Comparison of ENCODE assay signal across 25 cellular contexts in genomic region chr21:43812957-43813730, GRCh38. TPM values are rescaled to one million over a fixed set of nuclear protein-coding genes. Genes with fewer than 3 reads are reported as not detected.
DNase-seq lines count a peak whose midpoint lies in the region; ATAC-seq and TF ChIP-seq lines count a peak whose summit lies in the region.
"Had no signal": no experiment of that assay in that cellular context is flagged by ENCODE, and none has a peak within 500 bp of the region (broad histone marks: within the 10 kb centered on the region; RNA-seq: fewer than 3 reads in every experiment).

No MANE protein-coding gene starts in this region.

- no peaks in the 10 kb centered on the region for H3K9me3 ChIP-seq in RWPE2 (ENCODE audit: severe bottlenecking)
- no peaks in the 10 kb centered on the region for H3K9me3 ChIP-seq in psoas muscle
- H3K9me3 ChIP-seq: gastroesophageal sphincter, mucosa of descending colon, testis had no signal

- H3K36me3 ChIP-seq in RWPE2 (ENCODE audit: low read depth) = no peaks in the 10 kb centered on the region
- H3K36me3 ChIP-seq in psoas muscle (ENCODE audit: insufficient read depth in 1 of 2, low read depth in 1 of 2) = no peaks in the 10 kb centered on the region

- H3K9me3 Mint-ChIP-seq in Calu3 (ENCODE audit: low read depth, unreplicated experiment) = no peaks in the 10 kb centered on the region
- no peaks in the 10 kb centered on the region for H3K9me3 Mint-ChIP-seq in activated naive CD4-positive, alpha-beta T cell treated with anti-CD3 and anti-CD28 coated beads, Interleukin-2, amount 10 ng/mL, durations not matched to agents 7 days and 5 days
- H3K9me3 Mint-ChIP-seq: activated CD8-positive, alpha-beta T cell treated with anti-CD3 and anti-CD28 coated beads for 36 hours; activated T-helper 17 cell treated with anti-CD3 and anti-CD28 coated beads, Interleukin-2, amount 50 U/mL, for 72 hours; brain; HFFc6; natural killer cell; T-helper 2 cell treated with Interferon-gamma antibody and Interleukin-4, amounts not matched to agents 5 μg/mL and 100 μg/mL, for 36 hours had no signal

- TF ChIP-seq CTCF in Calu3 (IDR thresholded peaks at IDR 0.05; ENCODE audit: unreplicated experiment) (no peak), RWPE2 (IDR thresholded peaks at IDR 0.05; ENCODE audit: poor library complexity, severe bottlenecking) (no peak), psoas muscle (IDR thresholded peaks at IDR 0.05) (no peak)

- 89 to 91% (median 90%) methylated on average over 16 to 20 of the region's 20 CpGs for WGBS in psoas muscle, 3 donors

- BruUV-seq in Calu3 (replicated peaks; lab: Mats Ljungman, UMichigan) = no TSS peak

- peaks cover 15% of the 10 kb centered on the region for H3K4me1 ChIP-seq in RWPE2 (ENCODE audit: insufficient read depth, poor library complexity, severe bottlenecking)
- H3K4me1 ChIP-seq in psoas muscle = peaks cover 19% of the 10 kb centered on the region

- H3K4me3 ChIP-seq in RWPE2 (ENCODE audit: severe bottlenecking) (no peak overlapping the region), skin epidermis (peak overlapping the region in 2 of 7 experiments; percentile 27 to 37), psoas muscle (no peak overlapping the region)
- H3K4me3 ChIP-seq: hepatocyte, lung, mucosa of descending colon, testis had no signal

- H3K27ac ChIP-seq in RWPE2 (ENCODE audit: poor library complexity, severe bottlenecking) (peak overlapping the region; percentile 32), epithelial cell of prostate (peak overlapping the region; percentile 72), skin epidermis (peak overlapping the region in 19 of 21 experiments; percentile 15 to 84 (median 75)), psoas muscle (no peak overlapping the region)
- H3K27ac ChIP-seq: gastroesophageal sphincter, hepatocyte, testis had no signal

- intact Hi-C loops in Calu3 (cut with micrococcal nuclease; ENCODE audit: unreplicated experiment) = no loop called here
- intact Hi-C loops in psoas muscle (cut with DNase I) = loop anchor here (5.0 to 10.0 kb wide), 4 partner anchors 52 to 124 kb away; partner anchors contain the start of gene AGPAT3 (in 1 of the 2)

- DNase-seq in Calu3 = no peak
- no peak for DNase-seq in RWPE2 (ENCODE audit: low spot score)
- DNase-seq in epithelial cell of prostate (ENCODE audit: low read depth, low spot score) = no peak
- DNase-seq in psoas muscle = no peak
- no peak for DNase-seq in activated naive CD4-positive, alpha-beta T cell treated with anti-CD3 and anti-CD28 coated beads, Interleukin-2, amount 10 ng/mL, durations not matched to agents 7 days and 5 days
- DNase-seq: activated CD4-positive, alpha-beta T cell treated with anti-CD3 and anti-CD28 coated beads for 36 hours; activated CD8-positive, alpha-beta T cell treated with anti-CD3 and anti-CD28 coated beads for 36 hours; activated naive CD4-positive, alpha-beta T cell treated with anti-CD3 and anti-CD28 coated beads, Interleukin-2, amount 50 U/mL, for 16 hours; cerebellar nuclear complex; COR-L47; HFFc6; natural killer cell; PC-3; stimulated activated naive CD4-positive, alpha-beta T cell; testis had no signal

- peak overlapping the region; percentile 31 for H3K4me3 Mint-ChIP-seq in Calu3 (ENCODE audit: low read depth, unreplicated experiment)
- no peak overlapping the region for H3K4me3 Mint-ChIP-seq in activated naive CD4-positive, alpha-beta T cell treated with anti-CD3 and anti-CD28 coated beads, Interleukin-2, amount 10 ng/mL, durations not matched to agents 7 days and 5 days
- H3K4me3 Mint-ChIP-seq: activated CD4-positive, alpha-beta T cell treated with anti-CD3 and anti-CD28 coated beads for 36 hours; activated CD8-positive, alpha-beta T cell treated with anti-CD3 and anti-CD28 coated beads for 36 hours; activated T-helper 17 cell treated with anti-CD3 and anti-CD28 coated beads, Interleukin-2, amount 50 U/mL, for 72 hours; brain; HFFc6; T-helper 2 cell treated with Interferon-gamma antibody and Interleukin-4, amounts not matched to agents 5 μg/mL and 100 μg/mL, for 36 hours had no signal

- H3K27me3 ChIP-seq in RWPE2 (ENCODE audit: insufficient read depth, poor library complexity, severe bottlenecking) (no peaks in the 10 kb centered on the region), psoas muscle (ENCODE audit: insufficient read depth in 3 of 3, low read length in 2 of 3) (no peaks in the 10 kb centered on the region)
- H3K27me3 ChIP-seq: hepatocyte, testis had no signal

- peaks cover 8% of the 10 kb centered on the region for H3K4me1 Mint-ChIP-seq in Calu3 (ENCODE audit: low read depth, unreplicated experiment)
- H3K4me1 Mint-ChIP-seq in activated naive CD4-positive, alpha-beta T cell treated with anti-CD3 and anti-CD28 coated beads, Interleukin-2, amount 10 ng/mL, durations not matched to agents 7 days and 5 days = peaks cover 18% of the 10 kb centered on the region

- no peaks in the 10 kb centered on the region for H3K27me3 Mint-ChIP-seq in Calu3 (ENCODE audit: unreplicated experiment)
- H3K27me3 Mint-ChIP-seq in activated naive CD4-positive, alpha-beta T cell treated with anti-CD3 and anti-CD28 coated beads, Interleukin-2, amount 10 ng/mL, durations not matched to agents 7 days and 5 days = no peaks in the 10 kb centered on the region
- H3K27me3 Mint-ChIP-seq: activated CD4-positive, alpha-beta T cell treated with anti-CD3 and anti-CD28 coated beads for 36 hours; activated CD8-positive, alpha-beta T cell treated with anti-CD3 and anti-CD28 coated beads for 36 hours; activated T-helper 17 cell treated with anti-CD3 and anti-CD28 coated beads, Interleukin-2, amount 50 U/mL, for 72 hours had no signal

- H3K36me3 Mint-ChIP-seq in Calu3 (ENCODE audit: insufficient read depth, unreplicated experiment) = peaks cover 27% of the 10 kb centered on the region
- no peaks in the 10 kb centered on the region for H3K36me3 Mint-ChIP-seq in activated naive CD4-positive, alpha-beta T cell treated with anti-CD3 and anti-CD28 coated beads, Interleukin-2, amount 10 ng/mL, durations not matched to agents 7 days and 5 days
- H3K36me3 Mint-ChIP-seq: natural killer cell had no signal

- ATAC-seq in RWPE2 (ENCODE audit: low read depth) (no peak), esophagus mucosa (no peak), psoas muscle (no peak)
- ATAC-seq: activated CD4-positive, alpha-beta T cell treated with anti-CD3 and anti-CD28 coated beads for 36 hours; activated CD8-positive, alpha-beta T cell treated with anti-CD3 and anti-CD28 coated beads for 36 hours; activated T-helper 17 cell treated with anti-CD3 and anti-CD28 coated beads, Interleukin-2, amount 50 U/mL, for 72 hours; gastroesophageal sphincter; natural killer cell; Right ventricle myocardium inferior had no signal

- no peak overlapping the region for H3K27ac Mint-ChIP-seq in Calu3 (ENCODE audit: unreplicated experiment)
- H3K27ac Mint-ChIP-seq in activated naive CD4-positive, alpha-beta T cell treated with anti-CD3 and anti-CD28 coated beads, Interleukin-2, amount 10 ng/mL, durations not matched to agents 7 days and 5 days = no peak overlapping the region
- H3K27ac Mint-ChIP-seq: activated CD4-positive, alpha-beta T cell treated with anti-CD3 and anti-CD28 coated beads for 36 hours; activated CD8-positive, alpha-beta T cell treated with anti-CD3 and anti-CD28 coated beads for 36 hours; activated T-helper 17 cell treated with anti-CD3 and anti-CD28 coated beads, Interleukin-2, amount 50 U/mL, for 72 hours; HFFc6; natural killer cell; T-helper 2 cell treated with Interferon-gamma antibody and Interleukin-4, amounts not matched to agents 5 μg/mL and 100 μg/mL, for 36 hours had no signal

- CTCF ChIA-PET in Calu3 (lab: Charles Lee) = no interaction called here
- CTCF ChIA-PET in activated naive CD4-positive, alpha-beta T cell treated with anti-CD3 and anti-CD28 coated beads, Interleukin-2, amount 10 ng/mL, durations not matched to agents 7 days and 5 days (lab: Charles Lee) = interaction anchor here (0.8 to 1.4 kb wide), 4 partner anchors 20 to 128 kb away, joined by 3 to 4 read pairs (median 4); no protein-coding TSS in a partner anchor

RNA-seq across cellular contexts. Expression of gene RRP1, which starts 23.8 kb away (rescaled TPM):
- total RNA-seq in Calu3 (2022) = 37.2 and 49.4 TPM in 2 replicates
- total RNA-seq in esophagus mucosa = 30.8 TPM
- total RNA-seq in psoas muscle = 10 to 100 TPM in 3 of 4 donors, 1 to 10 TPM in 1; 9.5 to 29.7 (median 19.2) TPM
- 10 to 100 TPM; 14.7 to 22.0 (median 16.3) TPM for polyA plus RNA-seq in psoas muscle

RNA-seq across cellular contexts. Expression of gene CSTB, which starts 37.0 kb away (rescaled TPM):
- total RNA-seq in Calu3 (2022) (105 and 116 TPM in 2 replicates), esophagus mucosa (2,371 TPM), psoas muscle (10 to 100 TPM; 16.0 to 24.8 (median 20.7) TPM)
- 10 to 100 TPM; 16.7 to 35.2 (median 25.2) TPM for polyA plus RNA-seq in psoas muscle

RNA-seq across cellular contexts. Expression of gene AGPAT3, which starts 51.9 kb away (rescaled TPM):
- 61.2 and 64.1 TPM in 2 replicates for total RNA-seq in Calu3 (2022)
- 49.1 TPM for total RNA-seq in esophagus mucosa
- total RNA-seq in psoas muscle = 100 to 1,000 TPM in 1 of 4 donors, 10 to 100 TPM in 3; 47.9 to 117 (median 64.4) TPM
- polyA plus RNA-seq in psoas muscle = 10 to 100 TPM; 28.4 to 70.0 (median 35.7) TPM

Comparison
In these comparisons a context has a peak if more than half of its experiments do, and no peak if none do; other contexts are left out.
1. RNA of gene CSTB, which starts 37.0 kb away (total RNA-seq): 2,371 TPM in esophagus mucosa (single experiment); 105 to 116 TPM in Calu3 and 16.0 to 24.8 TPM in psoas muscle; every median in the first group is over 10 times any median in the second.